Comparison of ENCODE assay signal across 19 cellular contexts in genomic region chr14:59394268-59394667, GRCh38.
A peak's percentile ranks its signal among the peaks of the same experiment; 100 is the strongest.
DNase-seq lines count a peak whose midpoint lies in the region; ATAC-seq and TF ChIP-seq lines count a peak whose summit lies in the region.
"Had no signal": no experiment of that assay in that cellular context is flagged by ENCODE, and none has a peak within 500 bp of the region (broad histone marks: within the 10 kb centered on the region; RNA-seq: fewer than 3 reads in every experiment).

No MANE protein-coding gene starts in this region.

- H3K4me1 ChIP-seq in GM23248 (ENCODE audit: insufficient read depth): no peaks in the 10 kb centered on the region
- H3K4me1 ChIP-seq in foreskin keratinocyte: peaks cover 8% of the 10 kb centered on the region

- no peak overlapping the region for H3K9ac ChIP-seq in GM23248

- H3K4me3 ChIP-seq in GM23248: no peak overlapping the region
- H3K4me3 ChIP-seq in epithelial cell of esophagus (ENCODE audit: low read length): no peak overlapping the region

- H2AFZ ChIP-seq in GM23248: no peak overlapping the region

- TF ChIP-seq POLR2A in erythroblast (IDR thresholded peaks at IDR 0.05; ENCODE audit: low read length): no peak

- H3K27ac ChIP-seq in GM23248: no peak overlapping the region
- H3K27ac ChIP-seq in foreskin keratinocyte: no peak overlapping the region
- H3K27ac ChIP-seq: C4-2B had no signal

- no peaks in the 10 kb centered on the region for H4K20me1 ChIP-seq in GM23248 (ENCODE audit: insufficient read depth)

- H3K36me3 ChIP-seq in GM23248 (ENCODE audit: low read depth): no peaks in the 10 kb centered on the region

- in situ Hi-C loops in GM23248 (cut with MboI): no loop called here

- 79 to 83% methylated on average over 4 of the region's 4 CpGs for WGBS in GM23248 (ENCODE audit: low coverage in 1 of 2, low lambda C conversion rate in 2 of 2, missing lambda C conversion rate in 2 of 2), 2 experiments

- DNase-seq in GM23248 (peak; percentile 35), RPMI7951 (ENCODE audit: low read depth) (peak; percentile 10), epithelial cell of esophagus (ENCODE audit: low read depth) (peak; percentile 66), foreskin keratinocyte (peak; percentile 53 to 59), erythroblast (lab: John Stamatoyannopoulos, UW) (no peak)
- DNase-seq in activated CD4-positive, alpha-beta T cell treated with anti-CD3 and anti-CD28 coated beads for 4 hours: no peak
- DNase-seq: Calu3; CD8-positive, alpha-beta memory T cell; DMS153; GDM1; NCI-H1092 treated with DMSO at 0.1 percent for 48 hours; NCI-H1436 treated with DMSO at 0.1 percent for 48 hours; NCI-H1930; NCI-H510A; NCI-H748 treated with DMSO at 0.1 percent for 48 hours; Right ventricle myocardium superior had no signal

- no peaks in the 10 kb centered on the region for H3K9me3 ChIP-seq in GM23248 (ENCODE audit: low read depth)

- ATAC-seq in foreskin keratinocyte: peak; percentile 87
- no peak for ATAC-seq in HG03280 (IDR thresholded peaks at IDR 0.05; ENCODE audit: unreplicated experiment)
- ATAC-seq: Panc1 had no signal

- H3K27me3 ChIP-seq in GM23248 (replicated peaks; ENCODE audit: insufficient read depth) (no peaks in the 10 kb centered on the region), foreskin keratinocyte (no peaks in the 10 kb centered on the region)

- no peaks in the 10 kb centered on the region for H3K79me2 ChIP-seq in GM23248 (ENCODE audit: insufficient read depth)

- no peak overlapping the region for H3K4me2 ChIP-seq in GM23248 (ENCODE audit: unreplicated experiment)

- H3F3A ChIP-seq in GM23248 (ENCODE audit: insufficient read depth): no peaks in the 10 kb centered on the region

- TF ChIP-seq CTCF in epithelial cell of esophagus (IDR thresholded peaks at IDR 0.05; ENCODE audit: insufficient read depth, low read depth, low read length, missing control alignments) (no peak), foreskin keratinocyte (conservative IDR thresholded peaks at IDR 0.05) (no peak)

- no peaks in the 10 kb centered on the region for H3K9me2 ChIP-seq in GM23248 (ENCODE audit: insufficient read depth)

Comparison
In these comparisons a context has a peak if more than half of its experiments do, and no peak if none do; other contexts are left out.
1. DNase-seq: peak in GM23248 (single experiment), RPMI7951 (single experiment), epithelial cell of esophagus (single experiment) and foreskin keratinocyte (2 of 2); none in erythroblast (0 of 2) and activated CD4-positive, alpha-beta T cell treated with anti-CD3 and anti-CD28 coated beads for 4 hours (0 of 2).